In the genomic region with DNA sequence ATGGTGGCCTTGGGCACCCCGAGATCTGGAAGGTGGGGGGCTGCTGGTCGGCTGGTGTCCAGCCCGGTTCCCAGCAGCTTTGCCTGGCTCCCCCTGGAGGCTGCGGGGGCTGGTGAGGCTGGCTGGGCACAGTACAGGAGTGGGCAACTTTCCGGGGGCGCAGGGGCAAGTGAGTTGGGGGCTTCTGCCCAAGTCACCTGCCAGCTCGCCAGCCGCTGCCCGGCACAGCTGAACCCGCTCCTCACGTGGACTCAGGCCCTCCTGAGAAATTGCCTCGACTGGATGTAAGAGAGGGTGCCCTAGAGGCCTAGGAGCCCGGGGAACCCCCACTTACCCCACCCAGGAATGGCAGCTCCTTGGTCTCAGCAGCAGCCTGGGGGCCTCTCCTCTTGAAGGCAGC, we compare ENCODE assay signal across 26 cellular contexts. TPM values are rescaled to one million over a fixed set of nuclear protein-coding genes. Genes with fewer than 3 reads are reported as not detected.
DNase-seq lines count a peak whose midpoint lies in the region; ATAC-seq and TF ChIP-seq lines count a peak whose summit lies in the region.
"Had no signal": no experiment of that assay in that cellular context is flagged by ENCODE, and none has a peak within 500 bp of the region (broad histone marks: within the 10 kb centered on the region; RNA-seq: fewer than 3 reads in every experiment).

No MANE protein-coding gene starts in this region.

- H2BK5ac ChIP-seq in neuronal stem cell (ENCODE audit: low read length) = no peak overlapping the region

- DNase-seq in HCT116 (ENCODE audit: low read depth, low spot score) = no peak
- DNase-seq in neuronal stem cell (ENCODE audit: low spot score) = no peak
- DNase-seq in A673 (ENCODE audit: low spot score) = no peak
- DNase-seq in GF-D8 (lab: John Stamatoyannopoulos, UW) = no peak
- DNase-seq: ACHN; BE2C; C1 segment of cervical spinal cord; CD4-positive, alpha-beta memory T cell; CD4-positive, CD25-positive, alpha-beta regulatory T cell; CD8-positive, alpha-beta memory T cell; COR-L47; DMS 273 treated with DMSO at 0.1 percent for 48 hours; DMS153; DMS53; DMS79; DND-41; EL; GDM1 had no signal

- H3K9ac ChIP-seq in BLaER1 (no peak overlapping the region), HCT116 (ENCODE audit: low read length) (no peak overlapping the region), neuronal stem cell (ENCODE audit: low read depth, low read length, poor library complexity) (no peak overlapping the region)

- no peak overlapping the region for H3K18ac ChIP-seq in neuronal stem cell (ENCODE audit: low read length)

- H4K8ac ChIP-seq in neuronal stem cell (ENCODE audit: low read depth, low read length) = no peak overlapping the region

- H3K4me3 ChIP-seq in BLaER1 = no peak overlapping the region
- H3K4me3 ChIP-seq in HCT116 (replicated peaks in 1 of 2; ENCODE audit: low read depth in 1 of 2, low read length in 2 of 2) = no peak overlapping the region
- no peak overlapping the region for H3K4me3 ChIP-seq in neuronal stem cell (ENCODE audit: low read length in 2 of 2)
- H3K4me3 ChIP-seq in A673 (ENCODE audit: low read depth, low read length, poor library complexity, severe bottlenecking) = no peak overlapping the region
- H3K4me3 ChIP-seq: A549 had no signal

- no TSS peak for BruUV-seq in HCT116 (replicated peaks; lab: Mats Ljungman, UMichigan)
- no TSS peak for BruUV-seq in A673 (replicated peaks; lab: Mats Ljungman, UMichigan)

- no peak for TF ChIP-seq POLR2A in HCT116 (IDR thresholded peaks at IDR 0.05; ENCODE audit: borderline replicate concordance, extremely low read depth, insufficient read depth, insufficient read length)

- no peaks in the 10 kb centered on the region for H3K79me2 ChIP-seq in HCT116 (ENCODE audit: insufficient read depth, low read length)

- CTCF ChIA-PET in HCT116 (lab: Charles Lee) (no interaction called here), A673 (lab: Charles Lee) (no interaction called here)

- H3K4me2 ChIP-seq in BLaER1 (peak overlapping the region; percentile 83; the same call in 1 of the 2 replicates), HCT116 (ENCODE audit: low read length) (no peak overlapping the region), neuronal stem cell (ENCODE audit: insufficient read depth, low read length, poor library complexity, severe bottlenecking) (no peak overlapping the region)
- H3K4me2 ChIP-seq: A549 had no signal

- no peak overlapping the region for H2BK15ac ChIP-seq in neuronal stem cell (ENCODE audit: low read length)

- no CpG with 5 or more reads among the region's 13 CpGs for WGBS in neuronal stem cell (ENCODE audit: extremely low coverage in 2 of 2, insufficient read length in 2 of 2, insufficient replicate concordance in 1 of 2), 2 donors

- H3K27me3 ChIP-seq in BLaER1 = no peaks in the 10 kb centered on the region
- no peaks in the 10 kb centered on the region for H3K27me3 ChIP-seq in HCT116 (ENCODE audit: insufficient read depth, low read length)
- peaks cover 3 to 93% (median 34%) of the 10 kb centered on the region in 3 experiments for H3K27me3 ChIP-seq in neuronal stem cell (ENCODE audit: control insufficient read depth in 3 of 3, insufficient read depth in 3 of 3, low read depth in 1 of 3, low read length in 3 of 3)
- peaks cover 35% of the 10 kb centered on the region for H3K27me3 ChIP-seq in A673 (replicated peaks; ENCODE audit: insufficient read depth, low read depth, low read length, poor library complexity)
- H3K27me3 ChIP-seq: BE2C had no signal

- POLR2A ChIA-PET in HCT116 (lab: Charles Lee) (no interaction called here), A673 (lab: Charles Lee; ENCODE audit: low non-redundant PET) (no interaction called here)

- RAD21 ChIA-PET in HCT116 (lab: Charles Lee; ENCODE audit: low non-redundant PET in 1 of 2, low total read pairs in 2 of 2, uncharacterized antibody in 2 of 2, unreplicated experiment in 2 of 2) = no interaction called here

- intact Hi-C loops in HCT116 (cut with micrococcal nuclease) (no loop called here), A673 (cut with micrococcal nuclease; ENCODE audit: unreplicated experiment) (no loop called here)

- H3K27ac ChIP-seq in BLaER1 (no peak overlapping the region), HCT116 (ENCODE audit: low read depth, low read length) (no peak overlapping the region), neuronal stem cell (replicated peaks; ENCODE audit: low read length) (no peak overlapping the region), A673 (ENCODE audit: low read depth, low read length, poor library complexity, severe bottlenecking) (no peak overlapping the region)
- H3K27ac ChIP-seq: 22Rv1, A549 had no signal

- H3K23ac ChIP-seq in neuronal stem cell (ENCODE audit: low read depth, low read length, poor library complexity) = peak overlapping the region; percentile 20

- no peak overlapping the region for H4K91ac ChIP-seq in neuronal stem cell (ENCODE audit: low read depth, low read length, poor library complexity)

- no peaks in the 10 kb centered on the region for H3K9me2 ChIP-seq in HCT116 (ENCODE audit: insufficient read depth)

- TF ChIP-seq CTCF in HCT116 (IDR thresholded peaks at IDR 0.05 in 2 of 3, conservative IDR thresholded peaks at IDR 0.05 in 1 of 3; ENCODE audit: borderline replicate concordance in 1 of 3, insufficient read depth in 1 of 3, low read depth in 2 of 3, low read length in 2 of 3) (peak in 2 of 3 experiments; percentile 10 to 18; a peak in 1 of 6 replicates), A673 (conservative IDR thresholded peaks at IDR 0.05; ENCODE audit: low read depth, low read length) (no peak)

- H3K9me3 ChIP-seq in BLaER1 (no peaks in the 10 kb centered on the region), HCT116 (ENCODE audit: control insufficient read depth in 1 of 2, insufficient read depth in 1 of 2, low read depth in 1 of 2, low read length in 2 of 2) (no peaks in the 10 kb centered on the region), neuronal stem cell (replicated peaks in 1 of 2; ENCODE audit: control insufficient read depth in 2 of 2, insufficient read depth in 1 of 2, low read depth in 1 of 2, low read length in 2 of 2) (no peaks in the 10 kb centered on the region), A673 (ENCODE audit: low read depth, low read length, poor library complexity, severe bottlenecking) (no peaks in the 10 kb centered on the region)
- H3K9me3 ChIP-seq: A549, BE2C had no signal

- H2AK5ac ChIP-seq in neuronal stem cell (ENCODE audit: low read depth, low read length) = no peak overlapping the region

- no peak overlapping the region for H3K14ac ChIP-seq in neuronal stem cell (ENCODE audit: low read length)

- H3K4me1 ChIP-seq in BLaER1 (peaks cover 87% of the 10 kb centered on the region), HCT116 (ENCODE audit: control insufficient read depth in 1 of 2, insufficient read depth in 2 of 2, low read length in 2 of 2) (peaks cover 6 to 12% of the 10 kb centered on the region in 2 experiments; a peak in 3 of 4 replicates), neuronal stem cell (ENCODE audit: control insufficient read depth in 2 of 2, insufficient read depth in 1 of 2, low read depth in 1 of 2, low read length in 2 of 2) (no peaks in the 10 kb centered on the region), A673 (ENCODE audit: insufficient read depth, low read length, poor library complexity, severe bottlenecking) (peaks cover 5% of the 10 kb centered on the region)
- H3K4me1 ChIP-seq: A549 had no signal

- no peak for TF ChIP-seq RAD21 in HCT116 (IDR thresholded peaks at IDR 0.05; ENCODE audit: low read depth)

- no peak for ATAC-seq in HCT116
- ATAC-seq: A549 had no signal

- no peak overlapping the region for H2BK12ac ChIP-seq in neuronal stem cell (ENCODE audit: low read length)

- H4K20me1 ChIP-seq in BLaER1 = no peaks in the 10 kb centered on the region
- H4K20me1 ChIP-seq in HCT116 (ENCODE audit: insufficient read depth) = no peaks in the 10 kb centered on the region

- peaks cover 3% of the 10 kb centered on the region for H3K79me1 ChIP-seq in neuronal stem cell (ENCODE audit: low read depth, low read length)

- H2BK120ac ChIP-seq in neuronal stem cell (ENCODE audit: low read depth, low read length) = no peak overlapping the region

- H3K4ac ChIP-seq in neuronal stem cell (ENCODE audit: low read length) = no peak overlapping the region

- no peaks in the 10 kb centered on the region for H3K36me3 ChIP-seq in BLaER1
- no peaks in the 10 kb centered on the region for H3K36me3 ChIP-seq in HCT116 (ENCODE audit: control insufficient read depth in 1 of 2, insufficient read depth in 2 of 2, low read length in 2 of 2)
- no peaks in the 10 kb centered on the region for H3K36me3 ChIP-seq in neuronal stem cell (replicated peaks in 1 of 2; ENCODE audit: control insufficient read depth in 2 of 2, insufficient read depth in 2 of 2, low read length in 2 of 2)
- H3K36me3 ChIP-seq in A673 (ENCODE audit: insufficient read depth, low read length, poor library complexity, severe bottlenecking) = no peaks in the 10 kb centered on the region
- H3K36me3 ChIP-seq: BE2C had no signal

- H2AFZ ChIP-seq in HCT116 (ENCODE audit: low read depth, low read length, poor library complexity, severe bottlenecking) (no peak overlapping the region), neuronal stem cell (ENCODE audit: low read length) (no peak overlapping the region)

TF ChIP-seq in HCT116, 20 proteins besides CTCF, POLR2A, EP300 and RAD21 (continues in another document):
- TF ChIP-seq EGR1 (IDR thresholded peaks at IDR 0.05; ENCODE audit: low read depth) (no peak), CBX3 (IDR thresholded peaks at IDR 0.05; ENCODE audit: low read depth) (no peak), TCF7L2 (IDR thresholded peaks at IDR 0.05; ENCODE audit: borderline replicate concordance, extremely low read depth, insufficient read depth, insufficient read length) (no peak), YY1 (IDR thresholded peaks at IDR 0.05; ENCODE audit: extremely low read depth, insufficient replicate concordance, low read depth, low read length) (no peak), SP1 (IDR thresholded peaks at IDR 0.05; ENCODE audit: low read depth) (no peak), SRF (IDR thresholded peaks at IDR 0.05; ENCODE audit: low read depth) (no peak)
- TF ChIP-seq, protein P1, sequence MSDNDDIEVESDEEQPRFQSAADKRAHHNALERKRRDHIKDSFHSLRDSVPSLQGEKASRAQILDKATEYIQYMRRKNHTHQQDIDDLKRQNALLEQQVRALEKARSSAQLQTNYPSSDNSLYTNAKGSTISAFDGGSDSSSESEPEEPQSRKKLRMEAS (IDR thresholded peaks at IDR 0.05) = no peak

RNA-seq across cellular contexts. Expression of a gene that starts 15.4 kb away (rescaled TPM):
- total RNA-seq in HCT116 (2021; ENCODE audit: unreplicated experiment) = 0.17 TPM
- polyA plus RNA-seq in HCT116 (2012) = 0.18 and 0.25 TPM in 2 replicates
- polyA plus RNA-seq in neuronal stem cell (2013, experiment 1 of 2) = 0.10 TPM
- 0.07 TPM for polyA plus RNA-seq in neuronal stem cell (2013, experiment 2 of 2)
- total RNA-seq in A673 (2021) = 0.31 TPM in 1 of 2 replicates, not detected in the other
- total RNA-seq: A172; CD4-positive, CD25-positive, alpha-beta regulatory T cell; CD8-positive, alpha-beta memory T cell; Daoy; G401 had no signal
- polyA plus RNA-seq: A549; AG04450; CD14-positive monocyte; CD4-positive, CD25-positive, alpha-beta regulatory T cell had no signal

RNA-seq across cellular contexts. Expression of a gene that starts 18.1 kb away (rescaled TPM):
- total RNA-seq in HCT116 (2021; ENCODE audit: unreplicated experiment) (not detected), A673 (2021) (not detected in 2 replicates)
- polyA plus RNA-seq in HCT116 (2012) = not detected in 2 replicates
- polyA plus RNA-seq in neuronal stem cell (2013, experiment 1 of 2) = not detected
- polyA plus RNA-seq in neuronal stem cell (2013, experiment 2 of 2) = not detected
- total RNA-seq: A172; CD4-positive, alpha-beta memory T cell; CD4-positive, CD25-positive, alpha-beta regulatory T cell; CD8-positive, alpha-beta memory T cell; Daoy; G401 had no signal
- polyA plus RNA-seq: A549; AG04450; CD14-positive monocyte; CD4-positive, alpha-beta memory T cell; CD4-positive, CD25-positive, alpha-beta regulatory T cell; CD8-positive, alpha-beta memory T cell had no signal

RNA-seq across cellular contexts. Expression of a gene that starts 54.3 kb away (rescaled TPM):
- total RNA-seq in HCT116 (2021; ENCODE audit: unreplicated experiment) (not detected), A673 (2021) (not detected in 2 replicates)
- not detected in 2 replicates for polyA plus RNA-seq in HCT116 (2012)
- 0.85 TPM for polyA plus RNA-seq in neuronal stem cell (2013, experiment 1 of 2)
- 0.83 TPM for polyA plus RNA-seq in neuronal stem cell (2013, experiment 2 of 2)
- total RNA-seq: A172; CD4-positive, alpha-beta memory T cell; CD4-positive, CD25-positive, alpha-beta regulatory T cell; CD8-positive, alpha-beta memory T cell; Daoy; G401 had no signal
- polyA plus RNA-seq: A549; AG04450; CD14-positive monocyte; CD4-positive, alpha-beta memory T cell; CD4-positive, CD25-positive, alpha-beta regulatory T cell; CD8-positive, alpha-beta memory T cell had no signal
